1 cellular context compared by ENCODE assay signal in the genomic region with DNA sequence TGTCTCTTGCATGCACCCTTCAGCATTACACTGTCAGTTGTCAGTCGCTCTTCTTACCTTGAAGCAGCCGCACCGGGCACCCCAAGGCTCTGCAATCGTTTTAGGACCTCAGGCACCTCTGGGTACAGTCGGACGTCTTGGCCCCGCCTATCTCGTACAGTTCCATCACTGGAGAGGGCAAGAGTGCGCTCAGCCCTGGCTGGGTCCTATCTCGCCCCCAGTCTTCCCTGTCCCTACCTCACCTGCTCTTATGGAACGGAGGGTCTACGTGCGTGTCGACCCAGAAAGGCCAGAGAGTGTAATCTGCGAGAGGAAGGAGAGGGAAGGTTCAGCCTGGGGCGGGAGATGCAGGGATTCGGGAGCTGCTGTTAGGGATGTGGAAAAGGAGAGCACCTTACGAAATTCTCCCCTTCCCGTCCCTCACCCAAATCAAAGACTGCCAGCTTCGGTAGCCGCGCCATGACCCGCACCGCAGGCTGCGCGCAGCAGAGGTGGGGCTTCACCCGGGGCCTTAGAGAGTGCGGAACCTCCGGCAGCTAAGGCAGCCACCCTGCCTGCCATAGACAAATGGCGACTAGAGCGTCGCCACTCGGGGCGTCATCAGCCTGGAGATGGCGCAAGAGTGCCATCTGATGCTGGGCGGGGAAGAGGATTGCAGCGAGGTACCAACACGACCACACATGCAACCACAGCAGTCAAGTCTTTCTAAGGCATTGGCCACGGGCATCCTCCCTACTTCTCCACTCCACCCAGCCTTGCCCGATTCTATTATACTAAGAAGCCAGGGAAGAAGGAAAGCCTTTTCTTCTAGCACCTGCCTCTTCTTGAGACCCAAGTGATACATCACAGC.
TF ChIP-seq lines count a peak whose summit lies in the region.

Gene MDP1, minus strand, starts transcription at position 572 of the 850 bp plus-strand sequence. Its CDS starts 111 bp downstream, at position 461.

TF ChIP-seq in K562, 482 proteins besides CTCF, POLR2A, EP300 and RAD21 (continued from another document and continues in another):
- TF ChIP-seq, protein P1, sequence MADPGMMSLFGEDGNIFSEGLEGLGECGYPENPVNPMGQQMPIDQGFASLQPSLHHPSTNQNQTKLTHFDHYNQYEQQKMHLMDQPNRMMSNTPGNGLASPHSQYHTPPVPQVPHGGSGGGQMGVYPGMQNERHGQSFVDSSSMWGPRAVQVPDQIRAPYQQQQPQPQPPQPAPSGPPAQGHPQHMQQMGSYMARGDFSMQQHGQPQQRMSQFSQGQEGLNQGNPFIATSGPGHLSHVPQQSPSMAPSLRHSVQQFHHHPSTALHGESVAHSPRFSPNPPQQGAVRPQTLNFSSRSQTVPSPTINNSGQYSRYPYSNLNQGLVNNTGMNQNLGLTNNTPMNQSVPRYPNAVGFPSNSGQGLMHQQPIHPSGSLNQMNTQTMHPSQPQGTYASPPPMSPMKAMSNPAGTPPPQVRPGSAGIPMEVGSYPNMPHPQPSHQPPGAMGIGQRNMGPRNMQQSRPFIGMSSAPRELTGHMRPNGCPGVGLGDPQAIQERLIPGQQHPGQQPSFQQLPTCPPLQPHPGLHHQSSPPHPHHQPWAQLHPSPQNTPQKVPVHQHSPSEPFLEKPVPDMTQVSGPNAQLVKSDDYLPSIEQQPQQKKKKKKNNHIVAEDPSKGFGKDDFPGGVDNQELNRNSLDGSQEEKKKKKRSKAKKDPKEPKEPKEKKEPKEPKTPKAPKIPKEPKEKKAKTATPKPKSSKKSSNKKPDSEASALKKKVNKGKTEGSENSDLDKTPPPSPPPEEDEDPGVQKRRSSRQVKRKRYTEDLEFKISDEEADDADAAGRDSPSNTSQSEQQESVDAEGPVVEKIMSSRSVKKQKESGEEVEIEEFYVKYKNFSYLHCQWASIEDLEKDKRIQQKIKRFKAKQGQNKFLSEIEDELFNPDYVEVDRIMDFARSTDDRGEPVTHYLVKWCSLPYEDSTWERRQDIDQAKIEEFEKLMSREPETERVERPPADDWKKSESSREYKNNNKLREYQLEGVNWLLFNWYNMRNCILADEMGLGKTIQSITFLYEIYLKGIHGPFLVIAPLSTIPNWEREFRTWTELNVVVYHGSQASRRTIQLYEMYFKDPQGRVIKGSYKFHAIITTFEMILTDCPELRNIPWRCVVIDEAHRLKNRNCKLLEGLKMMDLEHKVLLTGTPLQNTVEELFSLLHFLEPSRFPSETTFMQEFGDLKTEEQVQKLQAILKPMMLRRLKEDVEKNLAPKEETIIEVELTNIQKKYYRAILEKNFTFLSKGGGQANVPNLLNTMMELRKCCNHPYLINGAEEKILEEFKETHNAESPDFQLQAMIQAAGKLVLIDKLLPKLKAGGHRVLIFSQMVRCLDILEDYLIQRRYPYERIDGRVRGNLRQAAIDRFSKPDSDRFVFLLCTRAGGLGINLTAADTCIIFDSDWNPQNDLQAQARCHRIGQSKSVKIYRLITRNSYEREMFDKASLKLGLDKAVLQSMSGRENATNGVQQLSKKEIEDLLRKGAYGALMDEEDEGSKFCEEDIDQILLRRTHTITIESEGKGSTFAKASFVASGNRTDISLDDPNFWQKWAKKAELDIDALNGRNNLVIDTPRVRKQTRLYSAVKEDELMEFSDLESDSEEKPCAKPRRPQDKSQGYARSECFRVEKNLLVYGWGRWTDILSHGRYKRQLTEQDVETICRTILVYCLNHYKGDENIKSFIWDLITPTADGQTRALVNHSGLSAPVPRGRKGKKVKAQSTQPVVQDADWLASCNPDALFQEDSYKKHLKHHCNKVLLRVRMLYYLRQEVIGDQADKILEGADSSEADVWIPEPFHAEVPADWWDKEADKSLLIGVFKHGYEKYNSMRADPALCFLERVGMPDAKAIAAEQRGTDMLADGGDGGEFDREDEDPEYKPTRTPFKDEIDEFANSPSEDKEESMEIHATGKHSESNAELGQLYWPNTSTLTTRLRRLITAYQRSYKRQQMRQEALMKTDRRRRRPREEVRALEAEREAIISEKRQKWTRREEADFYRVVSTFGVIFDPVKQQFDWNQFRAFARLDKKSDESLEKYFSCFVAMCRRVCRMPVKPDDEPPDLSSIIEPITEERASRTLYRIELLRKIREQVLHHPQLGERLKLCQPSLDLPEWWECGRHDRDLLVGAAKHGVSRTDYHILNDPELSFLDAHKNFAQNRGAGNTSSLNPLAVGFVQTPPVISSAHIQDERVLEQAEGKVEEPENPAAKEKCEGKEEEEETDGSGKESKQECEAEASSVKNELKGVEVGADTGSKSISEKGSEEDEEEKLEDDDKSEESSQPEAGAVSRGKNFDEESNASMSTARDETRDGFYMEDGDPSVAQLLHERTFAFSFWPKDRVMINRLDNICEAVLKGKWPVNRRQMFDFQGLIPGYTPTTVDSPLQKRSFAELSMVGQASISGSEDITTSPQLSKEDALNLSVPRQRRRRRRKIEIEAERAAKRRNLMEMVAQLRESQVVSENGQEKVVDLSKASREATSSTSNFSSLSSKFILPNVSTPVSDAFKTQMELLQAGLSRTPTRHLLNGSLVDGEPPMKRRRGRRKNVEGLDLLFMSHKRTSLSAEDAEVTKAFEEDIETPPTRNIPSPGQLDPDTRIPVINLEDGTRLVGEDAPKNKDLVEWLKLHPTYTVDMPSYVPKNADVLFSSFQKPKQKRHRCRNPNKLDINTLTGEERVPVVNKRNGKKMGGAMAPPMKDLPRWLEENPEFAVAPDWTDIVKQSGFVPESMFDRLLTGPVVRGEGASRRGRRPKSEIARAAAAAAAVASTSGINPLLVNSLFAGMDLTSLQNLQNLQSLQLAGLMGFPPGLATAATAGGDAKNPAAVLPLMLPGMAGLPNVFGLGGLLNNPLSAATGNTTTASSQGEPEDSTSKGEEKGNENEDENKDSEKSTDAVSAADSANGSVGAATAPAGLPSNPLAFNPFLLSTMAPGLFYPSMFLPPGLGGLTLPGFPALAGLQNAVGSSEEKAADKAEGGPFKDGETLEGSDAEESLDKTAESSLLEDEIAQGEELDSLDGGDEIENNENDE (IDR thresholded peaks at IDR 0.05; ENCODE audit: low read depth, low read length) = no peak
- TF ChIP-seq OTX1 (CRISPR knock-in tag; IDR thresholded peaks at IDR 0.05) (peak; percentile 7; the same call in 1 of the 2 replicates), ZNF239 (CRISPR knock-in tag; IDR thresholded peaks at IDR 0.05) (no peak), ZSCAN29 (IDR thresholded peaks at IDR 0.05) (0 out of 2 replicates have a peak, but pooled peaks have one; percentile 26), CHCHD3 (CRISPR knock-in tag; IDR thresholded peaks at IDR 0.05) (no peak), SMARCC2 (IDR thresholded peaks at IDR 0.05; ENCODE audit: low read depth) (no peak), FOS (IDR thresholded peaks at IDR 0.05; ENCODE audit: extremely low read depth, insufficient read length) (no peak), RERE (CRISPR knock-in tag; IDR thresholded peaks at IDR 0.05; ENCODE audit: borderline replicate concordance) (no peak), KHSRP (IDR thresholded peaks at IDR 0.05) (no peak), MCM2 (IDR thresholded peaks at IDR 0.05; ENCODE audit: low read depth) (no peak), TAF7 (tag; IDR thresholded peaks at IDR 0.05) (0 out of 2 replicates have a peak, but pooled peaks have one; percentile 35), POLR2AphosphoS2 (IDR thresholded peaks at IDR 0.05; ENCODE audit: low read length) (peak; percentile 92), RBBP5 (IDR thresholded peaks at IDR 0.05; ENCODE audit: borderline replicate concordance, insufficient read depth, low read length, poor library complexity, severe bottlenecking) (peak; percentile 49), SIRT6 (IDR thresholded peaks at IDR 0.05; ENCODE audit: low read depth, low read length) (peak; percentile 44), PURB (CRISPR knock-in tag; IDR thresholded peaks at IDR 0.05; ENCODE audit: low read depth) (no peak), PHB (CRISPR knock-in tag; IDR thresholded peaks at IDR 0.05) (no peak), EGR1 (conservative IDR thresholded peaks at IDR 0.05) (no peak), ELF2 (CRISPR knock-in tag; IDR thresholded peaks at IDR 0.05) (no peak), GATAD2B (IDR thresholded peaks at IDR 0.05; ENCODE audit: borderline replicate concordance) (no peak), NEUROD1 (IDR thresholded peaks at IDR 0.05; ENCODE audit: borderline replicate concordance, low read depth, low read length, partially characterized antibody) (no peak), NFIX (CRISPR knock-in tag; IDR thresholded peaks at IDR 0.05; ENCODE audit: low read depth) (no peak), ZNF217 (CRISPR knock-in tag; IDR thresholded peaks at IDR 0.05) (no peak), PCBP2 (IDR thresholded peaks at IDR 0.05; ENCODE audit: low read depth, low read length, poor library complexity, severe bottlenecking) (no peak), ZC3H8 (IDR thresholded peaks at IDR 0.05) (no peak), HMG20B (CRISPR knock-in tag; IDR thresholded peaks at IDR 0.05) (no peak), MEIS2 (IDR thresholded peaks at IDR 0.05; ENCODE audit: partially characterized antibody) (peak; percentile 18)
- TF ChIP-seq, protein P2, sequence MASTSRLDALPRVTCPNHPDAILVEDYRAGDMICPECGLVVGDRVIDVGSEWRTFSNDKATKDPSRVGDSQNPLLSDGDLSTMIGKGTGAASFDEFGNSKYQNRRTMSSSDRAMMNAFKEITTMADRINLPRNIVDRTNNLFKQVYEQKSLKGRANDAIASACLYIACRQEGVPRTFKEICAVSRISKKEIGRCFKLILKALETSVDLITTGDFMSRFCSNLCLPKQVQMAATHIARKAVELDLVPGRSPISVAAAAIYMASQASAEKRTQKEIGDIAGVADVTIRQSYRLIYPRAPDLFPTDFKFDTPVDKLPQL (IDR thresholded peaks at IDR 0.05; ENCODE audit: extremely low read depth, insufficient read length) = no peak
- TF ChIP-seq, protein P3, sequence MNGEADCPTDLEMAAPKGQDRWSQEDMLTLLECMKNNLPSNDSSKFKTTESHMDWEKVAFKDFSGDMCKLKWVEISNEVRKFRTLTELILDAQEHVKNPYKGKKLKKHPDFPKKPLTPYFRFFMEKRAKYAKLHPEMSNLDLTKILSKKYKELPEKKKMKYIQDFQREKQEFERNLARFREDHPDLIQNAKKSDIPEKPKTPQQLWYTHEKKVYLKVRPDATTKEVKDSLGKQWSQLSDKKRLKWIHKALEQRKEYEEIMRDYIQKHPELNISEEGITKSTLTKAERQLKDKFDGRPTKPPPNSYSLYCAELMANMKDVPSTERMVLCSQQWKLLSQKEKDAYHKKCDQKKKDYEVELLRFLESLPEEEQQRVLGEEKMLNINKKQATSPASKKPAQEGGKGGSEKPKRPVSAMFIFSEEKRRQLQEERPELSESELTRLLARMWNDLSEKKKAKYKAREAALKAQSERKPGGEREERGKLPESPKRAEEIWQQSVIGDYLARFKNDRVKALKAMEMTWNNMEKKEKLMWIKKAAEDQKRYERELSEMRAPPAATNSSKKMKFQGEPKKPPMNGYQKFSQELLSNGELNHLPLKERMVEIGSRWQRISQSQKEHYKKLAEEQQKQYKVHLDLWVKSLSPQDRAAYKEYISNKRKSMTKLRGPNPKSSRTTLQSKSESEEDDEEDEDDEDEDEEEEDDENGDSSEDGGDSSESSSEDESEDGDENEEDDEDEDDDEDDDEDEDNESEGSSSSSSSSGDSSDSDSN (IDR thresholded peaks at IDR 0.05; ENCODE audit: borderline replicate concordance in 1 of 2, low read depth in 2 of 2, low read length in 2 of 2) = peak in 1 of 2 experiments; percentile 53; a peak in 1 of 4 replicates
- TF ChIP-seq, protein P4, sequence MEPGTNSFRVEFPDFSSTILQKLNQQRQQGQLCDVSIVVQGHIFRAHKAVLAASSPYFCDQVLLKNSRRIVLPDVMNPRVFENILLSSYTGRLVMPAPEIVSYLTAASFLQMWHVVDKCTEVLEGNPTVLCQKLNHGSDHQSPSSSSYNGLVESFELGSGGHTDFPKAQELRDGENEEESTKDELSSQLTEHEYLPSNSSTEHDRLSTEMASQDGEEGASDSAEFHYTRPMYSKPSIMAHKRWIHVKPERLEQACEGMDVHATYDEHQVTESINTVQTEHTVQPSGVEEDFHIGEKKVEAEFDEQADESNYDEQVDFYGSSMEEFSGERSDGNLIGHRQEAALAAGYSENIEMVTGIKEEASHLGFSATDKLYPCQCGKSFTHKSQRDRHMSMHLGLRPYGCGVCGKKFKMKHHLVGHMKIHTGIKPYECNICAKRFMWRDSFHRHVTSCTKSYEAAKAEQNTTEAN (CRISPR knock-in tag; IDR thresholded peaks at IDR 0.05) = no peak
- TF ChIP-seq, protein P5, sequence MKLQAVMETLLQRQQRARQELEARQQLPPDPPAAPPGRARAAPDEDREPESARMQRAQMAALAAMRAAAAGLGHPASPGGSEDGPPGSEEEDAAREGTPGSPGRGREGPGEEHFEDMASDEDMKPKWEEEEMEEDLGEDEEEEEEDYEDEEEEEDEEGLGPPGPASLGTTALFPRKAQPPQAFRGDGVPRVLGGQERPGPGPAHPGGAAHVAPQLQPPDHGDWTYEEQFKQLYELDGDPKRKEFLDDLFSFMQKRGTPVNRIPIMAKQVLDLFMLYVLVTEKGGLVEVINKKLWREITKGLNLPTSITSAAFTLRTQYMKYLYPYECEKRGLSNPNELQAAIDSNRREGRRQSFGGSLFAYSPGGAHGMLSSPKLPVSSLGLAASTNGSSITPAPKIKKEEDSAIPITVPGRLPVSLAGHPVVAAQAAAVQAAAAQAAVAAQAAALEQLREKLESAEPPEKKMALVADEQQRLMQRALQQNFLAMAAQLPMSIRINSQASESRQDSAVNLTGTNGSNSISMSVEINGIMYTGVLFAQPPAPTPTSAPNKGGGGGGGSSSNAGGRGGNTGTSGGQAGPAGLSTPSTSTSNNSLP (IDR thresholded peaks at IDR 0.05; ENCODE audit: borderline replicate concordance, low read depth, low read length) = no peak
